Comparison of ENCODE assay signal across 2 cellular contexts in genomic region chr1:174465855-174466254, GRCh38.
TF ChIP-seq lines count a peak whose summit lies in the region.

No MANE protein-coding gene starts in this region.

TF ChIP-seq in HepG2, 621 proteins besides CTCF, POLR2A, EP300 and RAD21:
- TF ChIP-seq SMAD1 (CRISPR knock-in tag; IDR thresholded peaks at IDR 0.05; ENCODE audit: borderline replicate concordance, low read depth) (no peak), IRX3 (CRISPR knock-in tag; IDR thresholded peaks at IDR 0.05; ENCODE audit: borderline replicate concordance, low read depth) (no peak), SRF (IDR thresholded peaks at IDR 0.05; ENCODE audit: low read depth, low read length) (0 out of 2 replicates have a peak, but pooled peaks have one; percentile 32), ZNF800 (CRISPR knock-in tag; IDR thresholded peaks at IDR 0.05) (no peak), ERF (CRISPR knock-in tag; IDR thresholded peaks at IDR 0.05) (no peak), ATF6 (CRISPR knock-in tag; conservative IDR thresholded peaks at IDR 0.05) (no peak), KAT8 (CRISPR knock-in tag; IDR thresholded peaks at IDR 0.05) (no peak), HOXA9 (CRISPR knock-in tag; IDR thresholded peaks at IDR 0.05; ENCODE audit: borderline replicate concordance) (no peak), ZNF713 (CRISPR knock-in tag; IDR thresholded peaks at IDR 0.05) (no peak)

TF ChIP-seq in K562, 482 proteins besides CTCF, POLR2A, EP300 and RAD21:
- TF ChIP-seq HMGXB4 (CRISPR knock-in tag; IDR thresholded peaks at IDR 0.05) (no peak), ADNP (tag; IDR thresholded peaks at IDR 0.05) (no peak), KLF6 (CRISPR knock-in tag; IDR thresholded peaks at IDR 0.05; ENCODE audit: borderline replicate concordance) (no peak), KDM5B (IDR thresholded peaks at IDR 0.05; ENCODE audit: insufficient replicate concordance, low read depth, low read length) (no peak), ZFP1 (CRISPR knock-in tag; IDR thresholded peaks at IDR 0.05) (no peak), XRCC3 (IDR thresholded peaks at IDR 0.05) (no peak), ZBTB11 (CRISPR knock-in tag; IDR thresholded peaks at IDR 0.05) (no peak)
